30 cellular contexts compared by ENCODE assay signal in genomic region chr3:45000823-45001222, GRCh38. TPM values are rescaled to one million over a fixed set of nuclear protein-coding genes. Genes with fewer than 3 reads are reported as not detected.
"Had no signal": no experiment of that assay in that cellular context is flagged by ENCODE, and none has a peak within 500 bp of the region (broad histone marks: within the 10 kb centered on the region; RNA-seq: fewer than 3 reads in every experiment).

No MANE protein-coding gene starts in this region.

- H3K4me1 ChIP-seq: breast epithelium, neural progenitor cell had no signal

- FAIRE-seq: kidney, TTC549 had no signal

- H2AFZ ChIP-seq: neural progenitor cell, parathyroid adenoma had no signal

- DNase-seq: activated CD4-positive, alpha-beta T cell treated with anti-CD3 and anti-CD28 coated beads, Interleukin-2, amount 50 U/mL, for 1 hour; activated CD4-positive, CD25-positive, alpha-beta regulatory T cell treated with anti-CD3 and anti-CD28 coated beads, Interleukin-2, amount 50 U/mL, for 72 hours; activated gamma-delta T cell; activated naive CD8-positive, alpha-beta T cell treated with anti-CD3 and anti-CD28 coated beads, Interleukin-2, amount 50 U/mL, for 24 hours; activated T-cell treated with anti-CD3 and anti-CD28 coated beads, Interleukin-2, amount 50 U/mL, for 24 hours; central memory CD4-positive, alpha-beta T cell; endodermal cell; foreskin fibroblast; heart left ventricle; hypothalamus; immature natural killer cell; kidney; midbrain; naive thymus-derived CD8-positive, alpha-beta T cell; occipital lobe; psoas muscle; stimulated activated CD4-positive, alpha-beta T cell treated with anti-CD3 and anti-CD28 coated beads, Interleukin-15, amount 100 ng/mL, for 24 hours; stimulated activated CD4-positive, alpha-beta T cell treated with anti-CD3 and anti-CD28 coated beads, Interleukin-2, amount 100 ng/mL, for 24 hours; stimulated activated naive CD4-positive, alpha-beta T cell; T-helper 1 cell; upper lobe of left lung; WERI-Rb-1 had no signal

- H3K9me3 ChIP-seq: breast epithelium, psoas muscle, thoracic aorta, upper lobe of left lung, vagina had no signal

- H3K4me2 ChIP-seq: neural progenitor cell, smooth muscle cell had no signal

- H3K36me3 ChIP-seq: breast epithelium had no signal

- H3K9ac ChIP-seq: neural progenitor cell, parathyroid adenoma had no signal

- H3K27me3 ChIP-seq: breast epithelium, heart left ventricle, neural progenitor cell, upper lobe of left lung, vagina had no signal

- ATAC-seq: activated naive CD8-positive, alpha-beta T cell treated with anti-CD3 and anti-CD28 coated beads, Interleukin-2, amount 50 U/mL, for 24 hours; esophagus mucosa; heart left ventricle; naive thymus-derived CD8-positive, alpha-beta T cell; psoas muscle had no signal

- H3K79me2 ChIP-seq: parathyroid adenoma had no signal

- H3K27ac ChIP-seq: breast epithelium, neural progenitor cell, parathyroid adenoma, psoas muscle, thoracic aorta, upper lobe of left lung, vagina, WERI-Rb-1 had no signal

- H3K4me3 ChIP-seq: breast epithelium, heart left ventricle, neural progenitor cell, psoas muscle, smooth muscle cell, thoracic aorta, upper lobe of left lung, vagina had no signal

RNA-seq across cellular contexts. Expression of gene CLEC3B, which starts 25.3 kb away (rescaled TPM):
- total RNA-seq: endodermal cell, smooth muscle cell had no signal
- polyA plus RNA-seq: naive thymus-derived CD8-positive, alpha-beta T cell; smooth muscle cell had no signal
